In the genomic region with DNA sequence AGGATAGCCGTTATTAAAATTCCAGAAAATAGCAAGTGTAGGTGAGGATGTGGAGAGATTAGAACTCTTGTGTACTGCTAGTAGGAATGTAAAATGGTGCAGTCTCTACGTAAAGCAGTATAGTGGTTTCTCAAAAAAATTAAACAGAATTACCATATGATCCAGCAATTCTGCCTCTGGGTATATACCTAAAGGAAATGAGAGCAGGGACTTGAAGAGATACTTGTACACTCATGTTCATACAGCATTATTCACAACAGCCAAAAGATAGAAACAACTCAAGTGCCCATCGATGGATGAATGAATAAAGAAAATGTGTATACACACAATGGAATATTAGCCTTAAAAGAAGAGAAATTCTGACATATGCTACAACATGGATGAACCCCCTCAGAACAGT, we compare ENCODE assay signal across 13 cellular contexts. TPM values are rescaled to one million over a fixed set of nuclear protein-coding genes. Genes with fewer than 3 reads are reported as not detected.
"Had no signal": no experiment of that assay in that cellular context is flagged by ENCODE, and none has a peak within 500 bp of the region (broad histone marks: within the 10 kb centered on the region; RNA-seq: fewer than 3 reads in every experiment).

No MANE protein-coding gene starts in this region.

- ATAC-seq: HCT116, HepG2, K562 had no signal

- H3K9ac ChIP-seq: GM23248 had no signal

- H3K27ac Mint-ChIP-seq: HFFc6 had no signal

- H2AFZ ChIP-seq: GM23248 had no signal

- H3K4me1 ChIP-seq: HAP-1 had no signal

- FAIRE-seq: HepG2, K562 had no signal

- DNase-seq: GM23248, GOT3, H7, HFFc6, IMR-90, KG1 had no signal

- H3K4me3 Mint-ChIP-seq: HFFc6 had no signal

- H3K4me3 ChIP-seq: GM23248, HAP-1, K562 had no signal

- H3K27ac ChIP-seq: GM23248, HL-60 had no signal

RNA-seq across cellular contexts. Expression of a gene that starts 32.2 kb away (rescaled TPM):
- total RNA-seq: GM23248, H4, H7, HepG2, HFFc6, IMR-90 had no signal

RNA-seq across cellular contexts. Expression of a gene that starts 44.3 kb away (rescaled TPM):
- total RNA-seq: GM23248, H7, HepG2, HFFc6, HT1080, IMR-90 had no signal
